ENCODE assay signal across 8 cellular contexts in the genomic region with DNA sequence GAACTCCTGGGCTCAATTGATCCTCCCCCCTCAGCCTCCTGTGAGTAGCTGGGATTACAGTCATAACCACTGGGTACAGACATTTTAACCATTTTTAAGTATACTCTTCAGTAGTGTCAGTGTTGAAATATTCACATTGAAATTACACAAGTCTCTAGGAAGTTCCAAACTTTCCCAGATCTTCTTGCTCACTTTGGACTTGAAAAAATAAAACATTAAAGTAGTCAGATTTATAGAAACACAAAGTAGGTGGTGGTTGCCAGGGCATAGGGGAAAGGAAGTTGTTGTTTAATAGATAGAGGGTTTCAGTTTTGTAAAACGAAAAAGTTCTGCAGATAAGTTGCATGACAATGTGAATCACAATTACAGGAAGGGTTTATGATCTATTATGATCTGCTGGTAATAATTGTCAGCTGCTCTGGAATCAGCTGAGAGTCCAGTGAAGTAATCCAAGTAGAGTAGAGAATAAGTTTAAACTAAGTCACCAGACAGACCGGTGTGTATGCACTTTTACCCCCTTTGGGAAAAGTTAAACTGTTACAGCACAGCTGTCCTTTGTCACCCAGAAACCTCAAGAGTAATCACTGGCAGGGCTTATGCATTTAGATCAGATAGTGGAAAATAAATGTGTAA. TPM values are rescaled to one million over a fixed set of nuclear protein-coding genes. Genes with fewer than 3 reads are reported as not detected.
DNase-seq lines count a peak whose midpoint lies in the region; ATAC-seq and TF ChIP-seq lines count a peak whose summit lies in the region.

No MANE protein-coding gene starts in this region.

- peaks cover 0 to 17% (median 7%) of the 10 kb centered on the region in 11 experiments; a peak in 9 of 22 replicates for H3K36me3 ChIP-seq in BLaER1 treated with 17β-estradiol and CSF1 and Interleukin-3, amounts not matched to agents 10 nM and 100 nM
- H3K36me3 ChIP-seq in stomach: no peaks in the 10 kb centered on the region

- peaks cover 0 to 70% (median 43%) of the 10 kb centered on the region in 11 experiments; a peak in 16 of 22 replicates for H4K20me1 ChIP-seq in BLaER1 treated with 17β-estradiol and CSF1 and Interleukin-3, amounts not matched to agents 10 nM and 100 nM

- peak overlapping the region in 4 of 11 experiments; percentile 4 to 34 (median 12); a peak in 4 of 22 replicates for H3K27ac ChIP-seq in BLaER1 treated with 17β-estradiol and CSF1 and Interleukin-3, amounts not matched to agents 10 nM and 100 nM
- peak overlapping the region in 3 of 5 donors; percentile 33 to 51 (median 40) for H3K27ac ChIP-seq in stomach

- no peak overlapping the region for H3K4me3 ChIP-seq in BLaER1 treated with 17β-estradiol and CSF1 and Interleukin-3, amounts not matched to agents 10 nM and 100 nM
- H3K4me3 ChIP-seq in foreskin fibroblast (ENCODE audit: low read depth in 1 of 2, low read length in 2 of 2): peak overlapping the region in 1 of 2 donors; percentile 7
- H3K4me3 ChIP-seq in stomach: no peak overlapping the region

- no peak for TF ChIP-seq EP300 in stomach (IDR thresholded peaks at IDR 0.05)

- 0 to 8% (median 7%) methylated on average over 2 of the region's 2 CpGs for WGBS in stomach, 5 donors

- in situ Hi-C loops in KBM-7 (cut with MboI; ENCODE audit: low pct_unique_long_range_greater_than_20kb, low sequenced_read_pairs): no loop called here

- ATAC-seq in GM21367 (IDR thresholded peaks at IDR 0.05; ENCODE audit: unreplicated experiment) (peak; percentile 62), HG02870 (IDR thresholded peaks at IDR 0.05; ENCODE audit: unreplicated experiment) (no peak)

- H3K4me1 ChIP-seq in BLaER1 treated with 17β-estradiol and CSF1 and Interleukin-3, amounts not matched to agents 10 nM and 100 nM: peaks cover 12 to 34% (median 24%) of the 10 kb centered on the region in 10 experiments
- peaks cover 7 to 50% (median 27%) of the 10 kb centered on the region in 4 donors for H3K4me1 ChIP-seq in stomach

- H3K9me3 ChIP-seq in BLaER1 treated with 17β-estradiol and CSF1 and Interleukin-3, amounts not matched to agents 10 nM and 100 nM (replicated peaks in 1 of 11): peaks cover 0 to 37% (median 23%) of the 10 kb centered on the region in 11 experiments; a peak in 16 of 22 replicates
- H3K9me3 ChIP-seq in stomach: no peaks in the 10 kb centered on the region

- H3K9ac ChIP-seq in BLaER1 treated with 17β-estradiol and CSF1 and Interleukin-3, amounts not matched to agents 10 nM and 100 nM: peak overlapping the region in 2 of 11 experiments; percentile 12 to 14; a peak in 3 of 22 replicates

- intact Hi-C loops in stomach (cut with DNase I; ENCODE audit: low total_unique reads): no loop called here

- DNase-seq in M059J (ENCODE audit: low read depth) (peak; percentile 12), foreskin fibroblast (peak; percentile 23 to 41), stomach (no peak), KBM-7 (no peak), ureter (ENCODE audit: low spot score) (no peak)

- H3K27me3 ChIP-seq in BLaER1 treated with 17β-estradiol and CSF1 and Interleukin-3, amounts not matched to agents 10 nM and 100 nM: no peaks in the 10 kb centered on the region
- H3K27me3 ChIP-seq in stomach: no peaks in the 10 kb centered on the region

- peak overlapping the region in 10 of 11 experiments; percentile 8 to 58 (median 40); a peak in 17 of 22 replicates for H3K4me2 ChIP-seq in BLaER1 treated with 17β-estradiol and CSF1 and Interleukin-3, amounts not matched to agents 10 nM and 100 nM

- TF ChIP-seq CTCF in foreskin fibroblast (IDR thresholded peaks at IDR 0.05; ENCODE audit: low read depth, low read length): no peak
- TF ChIP-seq CTCF in stomach (IDR thresholded peaks at IDR 0.05): no peak

- no peak for TF ChIP-seq POLR2A in stomach (IDR thresholded peaks at IDR 0.05)

RNA-seq across cellular contexts. Expression of gene PCNX1, which starts 27.4 kb away (rescaled TPM):
- 20.7 and 28.7 TPM in 2 replicates for total RNA-seq in M059J (2014; rRNA removed; shearing (Covaris generic))
- total RNA-seq in stomach (100 to 1,000 TPM in 2 of 5 donors, 10 to 100 TPM in 3; 39.7 to 198 (median 61.8) TPM), ureter (73.3 TPM)
- polyA plus RNA-seq in stomach: 1 to 10 TPM; 2.3 to 4.8 (median 2.9) TPM

Comparison
In these comparisons a context has a peak if more than half of its experiments do, and no peak if none do; other contexts are left out.
1. DNase-seq: peak in M059J (single experiment) and foreskin fibroblast (2 of 2); none in stomach (single experiment), KBM-7 (single experiment) and ureter (single experiment).